8 cellular contexts compared by ENCODE assay signal in the genomic region with DNA sequence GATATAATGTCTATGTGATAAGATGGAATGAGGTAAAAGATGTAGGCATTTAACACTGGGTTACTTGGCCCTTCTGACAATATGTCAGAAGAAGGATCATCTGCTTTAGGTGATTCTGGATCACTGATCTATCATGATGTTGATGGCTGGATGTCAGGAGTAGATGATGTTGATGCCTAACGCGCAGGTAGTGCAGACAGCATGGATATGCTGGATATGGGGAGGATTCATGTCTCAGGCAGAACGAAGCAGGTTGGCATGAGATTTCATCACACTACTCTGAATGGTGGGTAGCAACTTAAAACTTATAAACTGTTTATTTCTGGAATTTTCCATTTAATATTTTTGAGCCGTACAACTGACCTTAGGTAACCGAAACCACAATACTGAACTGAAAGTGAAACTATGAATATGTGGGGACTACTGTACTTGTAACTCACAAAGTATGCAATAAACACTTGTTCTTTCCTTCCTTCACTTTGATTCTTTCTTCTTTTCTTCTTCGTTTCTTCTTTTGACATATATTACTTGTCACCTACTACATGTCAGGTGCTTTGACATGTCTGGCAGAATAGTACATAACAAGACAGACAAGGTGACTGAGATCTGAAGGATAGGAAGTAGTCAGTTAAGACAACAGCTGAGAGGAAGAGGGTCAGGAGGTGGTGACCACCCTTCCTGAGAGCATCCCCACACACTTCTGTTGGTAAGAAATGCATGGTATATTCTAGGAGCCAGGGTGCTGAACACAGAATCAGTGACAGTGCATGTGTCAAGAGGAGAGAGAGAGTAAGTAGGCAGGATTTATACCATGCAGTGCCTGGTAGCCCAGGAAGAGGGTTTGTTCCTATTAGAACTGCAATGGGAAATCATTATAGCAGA.
A peak's percentile ranks its signal among the peaks of the same experiment; 100 is the strongest.
DNase-seq lines count a peak whose midpoint lies in the region; ATAC-seq and TF ChIP-seq lines count a peak whose summit lies in the region.

No MANE protein-coding gene starts in this region.

- intact Hi-C loops in uterus (cut with DNase I; ENCODE audit: low total_unique reads), result no loop called here

- DNase-seq in AG04450 (ENCODE audit: low read depth, low spot score) (no peak), DMS153 (lab: John Stamatoyannopoulos, UW) (no peak), BE2C (no peak), WERI-Rb-1 (no peak), uterus (no peak)

- no peak for TF ChIP-seq CTCF in AG04450 (IDR thresholded peaks at IDR 0.05; ENCODE audit: low read depth, low read length)
- no peak for TF ChIP-seq CTCF in BE2C (IDR thresholded peaks at IDR 0.05; ENCODE audit: low read depth, low read length)
- TF ChIP-seq CTCF in WERI-Rb-1 (IDR thresholded peaks at IDR 0.05; ENCODE audit: low read depth, low read length), result no peak
- TF ChIP-seq CTCF in uterus (IDR thresholded peaks at IDR 0.05), result no peak

- POLR2A ChIA-PET in AG04450 (lab: Yijun Ruan, JAX), result no interaction called here

- ATAC-seq in GM19328 (IDR thresholded peaks at IDR 0.05; ENCODE audit: unreplicated experiment), result peak; percentile 59
- peak; percentile 73 for ATAC-seq in HG03521 (IDR thresholded peaks at IDR 0.05; ENCODE audit: unreplicated experiment)

- H3K9me3 ChIP-seq in AG04450 (ENCODE audit: control insufficient read depth, insufficient read depth, low read length), result no peaks in the 10 kb centered on the region
- H3K9me3 ChIP-seq in endocrine pancreas (ENCODE audit: control insufficient read depth, low read length), result no peaks in the 10 kb centered on the region
- H3K9me3 ChIP-seq in BE2C, result no peaks in the 10 kb centered on the region
- H3K9me3 ChIP-seq in WERI-Rb-1 (ENCODE audit: severe bottlenecking), result no peaks in the 10 kb centered on the region
- no peaks in the 10 kb centered on the region for H3K9me3 ChIP-seq in uterus

- H3K4me1 ChIP-seq in endocrine pancreas (ENCODE audit: control insufficient read depth, insufficient read depth, low read length) (no peaks in the 10 kb centered on the region), BE2C (0 out of 2 replicates have a peak, but pooled peaks cover 2% of the 10 kb centered on the region), uterus (no peaks in the 10 kb centered on the region)

- no peak overlapping the region for H3K9ac ChIP-seq in endocrine pancreas (ENCODE audit: control insufficient read depth, insufficient read depth, low read length)

- H3K4me3 ChIP-seq in AG04450 (ENCODE audit: low read depth, low read length), result peak overlapping the region; percentile 28; the same call in 1 of the 2 replicates
- H3K4me3 ChIP-seq in endocrine pancreas (ENCODE audit: control insufficient read depth, insufficient read depth, low read length), result peak overlapping the region; percentile 6
- H3K4me3 ChIP-seq in BE2C (ENCODE audit: low read depth, low read length), result no peak overlapping the region
- no peak overlapping the region for H3K4me3 ChIP-seq in WERI-Rb-1 (ENCODE audit: low read depth, low read length)
- no peak overlapping the region for H3K4me3 ChIP-seq in uterus

- TF ChIP-seq POLR2A in uterus (IDR thresholded peaks at IDR 0.05), result no peak

- H3K27ac ChIP-seq in AG04450 (ENCODE audit: low read depth, low read length) (no peak overlapping the region), WERI-Rb-1 (no peak overlapping the region), uterus (no peak overlapping the region)

- CTCF ChIA-PET in AG04450 (lab: Charles Lee), result no interaction called here

- H3K27me3 ChIP-seq in AG04450 (ENCODE audit: control insufficient read depth, insufficient read depth, low read length) (no peaks in the 10 kb centered on the region), endocrine pancreas (ENCODE audit: control insufficient read depth, insufficient read depth, low read length) (no peaks in the 10 kb centered on the region), BE2C (no peaks in the 10 kb centered on the region), WERI-Rb-1 (ENCODE audit: insufficient read depth, low read depth, severe bottlenecking) (no peaks in the 10 kb centered on the region), uterus (no peaks in the 10 kb centered on the region)

- H3K36me3 ChIP-seq in endocrine pancreas (ENCODE audit: control insufficient read depth, insufficient read depth, low read length) (no peaks in the 10 kb centered on the region), BE2C (no peaks in the 10 kb centered on the region), WERI-Rb-1 (no peaks in the 10 kb centered on the region), uterus (no peaks in the 10 kb centered on the region)

Comparison
In these comparisons a context has a peak if more than half of its experiments do, and no peak if none do; other contexts are left out.
1. H3K4me3 ChIP-seq: peak in AG04450 (single experiment) and endocrine pancreas (single experiment); none in BE2C (single experiment), WERI-Rb-1 (single experiment) and uterus (0 of 2).